8 cellular contexts compared by ENCODE assay signal in the genomic region with DNA sequence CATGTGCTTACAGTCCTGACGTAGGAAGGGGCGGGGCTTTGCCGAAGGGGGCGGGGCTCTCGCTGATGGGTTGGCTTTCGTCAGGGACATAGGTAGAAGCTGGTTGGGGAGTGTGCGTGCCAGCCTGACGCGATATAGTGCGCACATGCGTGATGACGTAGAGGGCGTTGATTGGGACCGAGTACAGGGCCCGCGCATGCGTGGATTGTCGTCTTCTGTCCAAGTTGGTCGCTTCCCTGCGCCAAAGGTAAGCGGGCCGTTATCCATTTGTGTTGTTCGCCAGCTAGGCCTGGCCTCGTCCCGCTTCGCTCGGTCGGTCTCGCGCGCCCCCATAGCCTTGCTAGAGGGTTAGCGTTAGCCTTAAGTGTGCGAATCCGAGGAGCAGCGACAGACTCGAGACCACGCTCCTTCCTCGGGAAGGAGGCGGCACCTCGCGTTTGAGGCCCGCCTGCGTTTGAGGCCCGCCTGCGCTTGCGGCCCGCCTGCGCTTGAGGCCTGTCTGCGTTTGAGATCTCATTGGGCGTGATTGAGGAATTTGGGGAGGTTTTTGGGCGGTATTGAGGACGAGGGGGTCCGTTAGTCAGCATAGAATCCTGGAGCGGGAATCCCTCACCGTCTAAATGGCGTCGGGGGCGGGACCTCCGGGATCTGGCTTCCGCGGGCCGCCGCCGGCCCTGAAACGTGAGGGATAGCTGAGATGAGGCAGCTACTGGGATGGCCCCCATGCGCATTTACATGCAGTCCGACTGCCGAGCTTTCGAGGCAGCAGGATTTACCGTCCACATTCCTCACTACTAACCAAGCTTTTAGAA. TPM values are rescaled to one million over a fixed set of nuclear protein-coding genes. Genes with fewer than 3 reads are reported as not detected.
A peak's percentile ranks its signal among the peaks of the same experiment; 100 is the strongest.
DNase-seq lines count a peak whose midpoint lies in the region; ATAC-seq and TF ChIP-seq lines count a peak whose summit lies in the region.

A gene (plus strand): TSS at position 197 of the 812 bp plus-strand sequence. CDS start 710 bp downstream, outside the sequence.

- intact Hi-C loops in activated CD4-positive, alpha-beta T cell treated with anti-CD3 and anti-CD28 coated beads, Interleukin-2, amount 10 ng/mL, durations not matched to agents 24 days and 14 days (cut with micrococcal nuclease) = loop anchor here (1.0 to 5.0 kb wide), 8 partner anchors 17 to 335 kb away; a partner anchor contains a TSS
- intact Hi-C loops in left colon (cut with DNase I, micrococcal nuclease) = no loop called here

- H3K4me1 ChIP-seq in BE2C = no peaks in the 10 kb centered on the region

- no peaks in the 10 kb centered on the region for H3K27me3 Mint-ChIP-seq in activated CD4-positive, alpha-beta T cell treated with anti-CD3 and anti-CD28 coated beads, Interleukin-2, amount 10 ng/mL, durations not matched to agents 24 days and 14 days

- no peaks in the 10 kb centered on the region for H3K9me3 ChIP-seq in BE2C

- H3K27me3 ChIP-seq in BE2C = no peaks in the 10 kb centered on the region

- H3K4me3 ChIP-seq in BE2C (ENCODE audit: low read depth, low read length) (peak within 1 kb of the TSS; percentile 96), coronary artery (peak within 1 kb of the TSS; percentile 95)

- peaks cover 34% of the 10 kb centered on the region for H3K4me1 Mint-ChIP-seq in activated CD4-positive, alpha-beta T cell treated with anti-CD3 and anti-CD28 coated beads, Interleukin-2, amount 10 ng/mL, durations not matched to agents 24 days and 14 days

- TF ChIP-seq CTCF in BE2C (IDR thresholded peaks at IDR 0.05; ENCODE audit: low read depth, low read length) (no peak), coronary artery (IDR thresholded peaks at IDR 0.05) (no peak)

- peak; percentile 100 for DNase-seq in BE2C
- peak; percentile 97 for DNase-seq in GM19240 (ENCODE audit: insufficient read length, low spot score)
- DNase-seq in NCI-H526 treated with DMSO at 0.1 percent for 48 hours (lab: John Stamatoyannopoulos, UW) = peak; percentile 95
- DNase-seq in activated CD4-positive, alpha-beta T cell treated with anti-CD3 and anti-CD28 coated beads, Interleukin-2, amount 10 ng/mL, durations not matched to agents 24 days and 14 days = peak; percentile 99
- peak; percentile 100 for DNase-seq in coronary artery (ENCODE audit: low spot score)
- DNase-seq in left colon = peak; percentile 100
- peak; percentile 100 for DNase-seq in stimulated activated CD4-positive, alpha-beta T cell treated with anti-CD3 and anti-CD28 coated beads, Interleukin-1b, Interleukin-23, amount 100 ng/mL, for 48 hours

- peak within 1 kb of the TSS; percentile 95 to 98 for H3K27ac ChIP-seq in coronary artery

- H3K36me3 ChIP-seq in BE2C = peaks cover 31% of the 10 kb centered on the region

- no peaks in the 10 kb centered on the region for H3K9me3 Mint-ChIP-seq in activated CD4-positive, alpha-beta T cell treated with anti-CD3 and anti-CD28 coated beads, Interleukin-2, amount 10 ng/mL, durations not matched to agents 24 days and 14 days

- ATAC-seq in HG03460 (IDR thresholded peaks at IDR 0.05; ENCODE audit: unreplicated experiment) (peak; percentile 84), left colon (peak; percentile 92)

- H3K36me3 Mint-ChIP-seq in activated CD4-positive, alpha-beta T cell treated with anti-CD3 and anti-CD28 coated beads, Interleukin-2, amount 10 ng/mL, durations not matched to agents 24 days and 14 days (ENCODE audit: low read depth) = peaks cover 46% of the 10 kb centered on the region

- peak within 1 kb of the TSS; percentile 99 for H3K27ac Mint-ChIP-seq in activated CD4-positive, alpha-beta T cell treated with anti-CD3 and anti-CD28 coated beads, Interleukin-2, amount 10 ng/mL, durations not matched to agents 24 days and 14 days

- peak within 1 kb of the TSS; percentile 99 for H3K4me3 Mint-ChIP-seq in activated CD4-positive, alpha-beta T cell treated with anti-CD3 and anti-CD28 coated beads, Interleukin-2, amount 10 ng/mL, durations not matched to agents 24 days and 14 days

RNA-seq across cellular contexts. Expression of the gene that starts here (rescaled TPM):
- polyA plus RNA-seq in BE2C (2012; ENCODE audit: insufficient read depth, insufficient read length, low read depth) = 422 TPM
- total RNA-seq in activated CD4-positive, alpha-beta T cell treated with anti-CD3 and anti-CD28 coated beads, Interleukin-2, amount 10 ng/mL, durations not matched to agents 24 days and 14 days = 400 and 414 TPM in 2 replicates
- 100 to 1,000 TPM; 164 to 173 TPM for total RNA-seq in left colon

Comparison
In these comparisons a context has a peak if more than half of its experiments do, and no peak if none do; other contexts are left out.
1. Peak in every context shown above with its lines: DNase-seq, ATAC-seq, H3K4me3 ChIP-seq and H3K27ac ChIP-seq.